Comparison of ENCODE assay signal across 1 cellular context in genomic region chr3:129046037-129046731, GRCh38.
TF ChIP-seq lines count a peak whose summit lies in the region.

No MANE protein-coding gene starts in this region.

TF ChIP-seq in HCT116, 20 proteins besides CTCF, POLR2A, EP300 and RAD21 (continued from another document):
- TF ChIP-seq REST (IDR thresholded peaks at IDR 0.05; ENCODE audit: low read depth) (no peak), FOSL1 (IDR thresholded peaks at IDR 0.05; ENCODE audit: low read depth) (no peak)
